Comparison of ENCODE assay signal across 8 cellular contexts in genomic region chr10:49539320-49539885, GRCh38. TPM values are rescaled to one million over a fixed set of nuclear protein-coding genes. Genes with fewer than 3 reads are reported as not detected.
DNase-seq lines count a peak whose midpoint lies in the region; ATAC-seq, FAIRE-seq and TF ChIP-seq lines count a peak whose summit lies in the region.

No MANE protein-coding gene starts in this region.

- no peaks in the 10 kb centered on the region for H3K36me3 ChIP-seq in SJCRH30
- no peaks in the 10 kb centered on the region for H3K36me3 ChIP-seq in brain microvascular endothelial cell (replicated peaks)
- H3K36me3 ChIP-seq in gastrocnemius medialis, result no peaks in the 10 kb centered on the region

- H3K4me1 ChIP-seq in SJCRH30 (no peaks in the 10 kb centered on the region), gastrocnemius medialis (peaks cover 12 to 16% of the 10 kb centered on the region in 2 donors)

- peak; percentile 23 for FAIRE-seq in GM19239 (lab: Jason Lieb, UNC)

- ATAC-seq in HG03439 (IDR thresholded peaks at IDR 0.05; ENCODE audit: unreplicated experiment) (peak; percentile 6), gastrocnemius medialis (peak; percentile 47 to 53)

- no peaks in the 10 kb centered on the region for H3K9me3 ChIP-seq in SJCRH30 (replicated peaks)
- H3K9me3 ChIP-seq in iPS-18c (ENCODE audit: control insufficient read depth, insufficient read depth, low read length), result peaks cover 2% of the 10 kb centered on the region
- H3K9me3 ChIP-seq in gastrocnemius medialis, result no peaks in the 10 kb centered on the region

- no peaks in the 10 kb centered on the region for H3K27me3 ChIP-seq in SJCRH30
- H3K27me3 ChIP-seq in brain microvascular endothelial cell (replicated peaks), result no peaks in the 10 kb centered on the region
- no peaks in the 10 kb centered on the region for H3K27me3 ChIP-seq in gastrocnemius medialis

- no peak overlapping the region for H3K27ac ChIP-seq in SJCRH30
- peak overlapping the region; percentile 95 for H3K27ac ChIP-seq in brain microvascular endothelial cell
- H3K27ac ChIP-seq in gastrocnemius medialis, result peak overlapping the region; percentile 87 to 96 (median 90)

- DNase-seq in CD1c-positive myeloid dendritic cell (ENCODE audit: extremely low spot score) (peak; percentile 67), GM19239 (ENCODE audit: insufficient read length, low spot score) (peak; percentile 4), SJCRH30 (peak; percentile 15 to 41), brain microvascular endothelial cell (peak; percentile 63), gastrocnemius medialis (peak in 1 of 2 donors; percentile 22), NCI-H2196 (lab: John Stamatoyannopoulos, UW; ENCODE audit: unreplicated experiment) (no peak)

- TF ChIP-seq POLR2A in gastrocnemius medialis (IDR thresholded peaks at IDR 0.05), result no peak

- intact Hi-C loops in gastrocnemius medialis (cut with DNase I; ENCODE audit: low total_unique reads), result loop anchor here (10.0 kb wide), 1 partner anchor 1085 kb away; the partner anchor contains the start of gene SGMS1

- in situ Hi-C loops in brain microvascular endothelial cell (cut with HindIII; ENCODE audit: low pct_ligation_motif_present, low sequenced_read_pairs), result no loop called here
- in situ Hi-C loops in gastrocnemius medialis (cut with MboI; ENCODE audit: low sequenced_read_pairs in 4 of 4), result no loop called here

- TF ChIP-seq CTCF in brain microvascular endothelial cell (IDR thresholded peaks at IDR 0.05; ENCODE audit: low read depth, low read length, missing control alignments) (no peak), gastrocnemius medialis (IDR thresholded peaks at IDR 0.05 in 4 of 5, conservative IDR thresholded peaks at IDR 0.05 in 1 of 5) (no peak)

- peak overlapping the region; percentile 91 for H3K4me3 ChIP-seq in SJCRH30
- peak overlapping the region; percentile 77 for H3K4me3 ChIP-seq in brain microvascular endothelial cell (ENCODE audit: low read depth, low read length)
- H3K4me3 ChIP-seq in iPS-18c (ENCODE audit: insufficient read depth, low read depth, low read length), result peak overlapping the region; percentile 60
- H3K4me3 ChIP-seq in gastrocnemius medialis, result peak overlapping the region; percentile 78 to 87 (median 83)

RNA-seq across cellular contexts. Expression of gene ERCC6, which starts 0.5 kb away (rescaled TPM):
- total RNA-seq in SJCRH30 (2014; rRNA removed; shearing (Covaris generic)), result 5.7 and 7.1 TPM in 2 replicates
- total RNA-seq in gastrocnemius medialis, result 10 to 100 TPM in 3 of 4 donors, 1 to 10 TPM in 1; 8.7 to 16.7 (median 10.5) TPM
